Comparison of ENCODE assay signal across 25 cellular contexts in the genomic region with DNA sequence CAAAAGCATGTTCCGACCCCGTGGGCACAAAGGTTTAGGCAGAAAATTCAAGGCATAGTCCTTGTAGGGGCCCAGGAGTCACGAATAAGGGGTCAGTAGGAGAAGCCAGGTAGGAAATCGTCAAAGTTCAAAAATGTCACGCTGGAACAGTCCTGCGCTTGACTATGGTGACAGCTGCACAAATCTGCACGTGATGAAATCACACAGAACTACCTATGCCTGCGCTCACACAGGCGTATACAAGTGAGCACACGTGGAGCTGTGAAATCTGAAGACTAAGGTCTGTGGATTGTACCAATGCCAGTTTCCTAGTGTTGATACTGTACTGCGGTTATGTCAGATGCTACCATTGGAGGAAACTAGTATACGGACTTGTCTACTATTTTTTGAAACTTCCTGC.
"Had no signal": no experiment of that assay in that cellular context is flagged by ENCODE, and none has a peak within 500 bp of the region (broad histone marks: within the 10 kb centered on the region; RNA-seq: fewer than 3 reads in every experiment).

No MANE protein-coding gene starts in this region.

- H3K4me3 ChIP-seq: ascending aorta, body of pancreas, Peyer's patch had no signal

- DNase-seq: activated B cell treated with CpG ODN at 0.5 μM for 24 hours; activated CD4-positive, alpha-beta T cell treated with anti-CD3 and anti-CD28 coated beads for 1 hour; activated CD4-positive, alpha-beta T cell treated with anti-CD3 and anti-CD28 coated beads, Interleukin-2, amount 10 ng/mL, durations not matched to agents 24 days and 14 days; activated CD4-positive, alpha-beta T cell treated with anti-CD3 and anti-CD28 coated beads, Interleukin-2, amount 50 U/mL, for 48 hours; activated CD8-positive, alpha-beta memory T cell treated with anti-CD3 and anti-CD28 coated beads, Interleukin-2, amount 10 ng/mL, durations not matched to agents 7 days and 5 days; activated effector memory CD4-positive, alpha-beta T cell treated with anti-CD3 and anti-CD28 coated beads, Interleukin-2, amount 50 U/mL, for 16 hours; activated naive CD4-positive, alpha-beta T cell treated with Interleukin-2 at 50 U/mL for 16 hours; activated naive CD8-positive, alpha-beta T cell treated with anti-CD3 and anti-CD28 coated beads, Interleukin-2, amount 50 U/mL, for 24 hours; activated T-cell treated with anti-CD3 and anti-CD28 coated beads, Interleukin-2, amount 50 U/mL, for 4 hours; amniotic stem cell; body of pancreas; KBM-7; NCI-H1048; NCI-H146; NCI-H187 treated with DMSO at 0.1 percent for 48 hours; NCI-H2081 treated with DMSO at 0.1 percent for 48 hours; NCI-H2171; NCI-H510A treated with DMSO at 0.1 percent for 48 hours; Peyer's patch; Right ventricle myocardium superior; T-cell; T1000 had no signal

- H3K27ac ChIP-seq: ascending aorta, body of pancreas, Peyer's patch, RWPE1 had no signal

- H3K4me1 ChIP-seq: Peyer's patch had no signal

- H3K27me3 ChIP-seq: ascending aorta, body of pancreas, Peyer's patch had no signal

- H3K36me3 ChIP-seq: ascending aorta, Peyer's patch had no signal

- H3K9me3 ChIP-seq: ascending aorta, body of pancreas, Peyer's patch had no signal

- ATAC-seq: activated CD8-positive, alpha-beta memory T cell treated with anti-CD3 and anti-CD28 coated beads, Interleukin-2, amount 10 ng/mL, durations not matched to agents 7 days and 5 days; activated naive CD4-positive, alpha-beta T cell treated with anti-CD3 and anti-CD28 coated beads, Interleukin-2, amount 50 U/mL, for 72 hours; activated naive CD8-positive, alpha-beta T cell treated with anti-CD3 and anti-CD28 coated beads, Interleukin-2, amount 50 U/mL, for 24 hours; activated T-cell treated with anti-CD3 and anti-CD28 coated beads, Interleukin-2, amount 50 U/mL, for 4 hours; body of pancreas; T-cell had no signal
